In genomic region chr4:86769794-86770193, GRCh38 we compare ENCODE assay signal across 18 cellular contexts.
DNase-seq lines count a peak whose midpoint lies in the region; TF ChIP-seq lines count a peak whose summit lies in the region.
"Had no signal": no experiment of that assay in that cellular context is flagged by ENCODE, and none has a peak within 500 bp of the region (broad histone marks: within the 10 kb centered on the region; RNA-seq: fewer than 3 reads in every experiment).

No MANE protein-coding gene starts in this region.

- H3K4me1 ChIP-seq in A673 (ENCODE audit: insufficient read depth, low read length, poor library complexity, severe bottlenecking) (no peaks in the 10 kb centered on the region), SK-N-SH (ENCODE audit: control insufficient read depth in 1 of 2, insufficient read depth in 2 of 2, low read depth in 1 of 2, low read length in 1 of 2) (no peaks in the 10 kb centered on the region), sigmoid colon (no peaks in the 10 kb centered on the region), osteoblast (ENCODE audit: insufficient read depth, low read length) (no peaks in the 10 kb centered on the region)
- H3K4me1 ChIP-seq: BLaER1 treated with 17β-estradiol and CSF1 and Interleukin-3, amounts not matched to agents 10 nM and 100 nM had no signal

- CTCF ChIA-PET in A673 (lab: Charles Lee): no interaction called here
- CTCF ChIA-PET in SK-N-SH (lab: Yijun Ruan, JAX): interaction anchor here (0.8 kb wide), 1 partner anchor 19 kb away, joined by 3 read pairs; no protein-coding TSS in a partner anchor

- H3F3A ChIP-seq in SK-N-SH (replicated peaks; ENCODE audit: insufficient read depth): no peaks in the 10 kb centered on the region

- POLR2A ChIA-PET in A673 (lab: Charles Lee; ENCODE audit: low non-redundant PET): no interaction called here
- POLR2A ChIA-PET in SK-N-SH (lab: Yijun Ruan, JAX): no interaction called here

- BruUV-seq in A673 (replicated peaks; lab: Mats Ljungman, UMichigan): no TSS peak

- no peak overlapping the region for H3K4me3 ChIP-seq in A673 (ENCODE audit: low read depth, low read length, poor library complexity, severe bottlenecking)
- H3K4me3 ChIP-seq in SK-N-SH (ENCODE audit: low read depth in 2 of 2, low read length in 1 of 2): no peak overlapping the region
- no peak overlapping the region for H3K4me3 ChIP-seq in sigmoid colon
- H3K4me3 ChIP-seq in osteoblast (ENCODE audit: insufficient read depth, low read length): no peak overlapping the region
- H3K4me3 ChIP-seq: BLaER1 treated with 17β-estradiol and CSF1 and Interleukin-3, amounts not matched to agents 10 nM and 100 nM; GM12878 had no signal

- H3K9me3 ChIP-seq in A673 (ENCODE audit: low read depth, low read length, poor library complexity, severe bottlenecking): no peaks in the 10 kb centered on the region
- no peaks in the 10 kb centered on the region for H3K9me3 ChIP-seq in SK-N-SH
- no peaks in the 10 kb centered on the region for H3K9me3 ChIP-seq in sigmoid colon
- H3K9me3 ChIP-seq in osteoblast (ENCODE audit: low read depth, low read length): no peaks in the 10 kb centered on the region
- H3K9me3 ChIP-seq: BLaER1 treated with 17β-estradiol and CSF1 and Interleukin-3, amounts not matched to agents 10 nM and 100 nM had no signal

- intact Hi-C loops in A673 (cut with micrococcal nuclease; ENCODE audit: unreplicated experiment) (no loop called here), sigmoid colon (cut with DNase I) (no loop called here)

- peak; percentile 29 for DNase-seq in NCI-H2107 treated with DMSO at 0.1 percent for 48 hours (lab: John Stamatoyannopoulos, UW; ENCODE audit: unreplicated experiment)
- DNase-seq in NCI-H2107 (lab: John Stamatoyannopoulos, UW): no peak
- peak; percentile 54 for DNase-seq in A673 (ENCODE audit: low spot score)
- DNase-seq in NCI-H146 (lab: John Stamatoyannopoulos, UW): peak; percentile 57
- peak; percentile 52 for DNase-seq in NCI-H69 (lab: John Stamatoyannopoulos, UW)
- DNase-seq in SK-N-SH: no peak
- no peak for DNase-seq in sigmoid colon
- no peak for DNase-seq in osteoblast (ENCODE audit: insufficient read length, low spot score, missing footprints)
- DNase-seq: 8988T; CD8-positive, alpha-beta memory T cell; COR-L47; DMS 273 treated with DMSO at 0.1 percent for 48 hours; DMS53; DND-41; EL; H9 had no signal

- H3K79me2 ChIP-seq in SK-N-SH (ENCODE audit: insufficient read depth): no peaks in the 10 kb centered on the region
- H3K79me2 ChIP-seq in osteoblast (ENCODE audit: insufficient read depth, low read length): no peaks in the 10 kb centered on the region

- no peak for TF ChIP-seq EP300 in SK-N-SH (IDR thresholded peaks at IDR 0.05; ENCODE audit: borderline replicate concordance in 1 of 2, low read depth in 1 of 2, low read length in 1 of 2)
- no peak for TF ChIP-seq EP300 in sigmoid colon (IDR thresholded peaks at IDR 0.05)

- no peak overlapping the region for H3K9ac ChIP-seq in SK-N-SH
- H3K9ac ChIP-seq: BLaER1 treated with 17β-estradiol and CSF1 and Interleukin-3, amounts not matched to agents 10 nM and 100 nM had no signal

- H3K27ac ChIP-seq in A673 (ENCODE audit: low read depth, low read length, poor library complexity, severe bottlenecking) (no peak overlapping the region), SK-N-SH (ENCODE audit: low read depth in 2 of 2, low read length in 1 of 2) (no peak overlapping the region), sigmoid colon (no peak overlapping the region), osteoblast (ENCODE audit: low read depth, low read length) (no peak overlapping the region)
- H3K27ac ChIP-seq: BLaER1 treated with 17β-estradiol and CSF1 and Interleukin-3, amounts not matched to agents 10 nM and 100 nM had no signal

- no peak for TF ChIP-seq POLR2A in sigmoid colon (IDR thresholded peaks at IDR 0.05)

- H3K4me2 ChIP-seq in SK-N-SH (no peak overlapping the region), osteoblast (ENCODE audit: insufficient read depth, low read length) (no peak overlapping the region)
- H3K4me2 ChIP-seq: BLaER1 treated with 17β-estradiol and CSF1 and Interleukin-3, amounts not matched to agents 10 nM and 100 nM had no signal

- WGBS in SK-N-SH (ENCODE audit: low lambda C conversion rate): 99% methylated on average over 4 of the region's 4 CpGs
- WGBS in sigmoid colon, 2 donors: 94 to 99% methylated on average over 4 of the region's 4 CpGs

- TF ChIP-seq CTCF in A673 (conservative IDR thresholded peaks at IDR 0.05; ENCODE audit: low read depth, low read length) (no peak), SK-N-SH (IDR thresholded peaks at IDR 0.05) (no peak), sigmoid colon (IDR thresholded peaks at IDR 0.05) (no peak), osteoblast (IDR thresholded peaks at IDR 0.05; ENCODE audit: extremely low read depth, low read depth, low read length) (no peak)

- H2AFZ ChIP-seq in SK-N-SH (ENCODE audit: low read depth) (no peak overlapping the region), osteoblast (ENCODE audit: low read length) (no peak overlapping the region)

- H4K20me1 ChIP-seq in SK-N-SH (ENCODE audit: insufficient read depth) (no peaks in the 10 kb centered on the region), osteoblast (ENCODE audit: insufficient read depth, low read length) (no peaks in the 10 kb centered on the region)
- H4K20me1 ChIP-seq: BLaER1 treated with 17β-estradiol and CSF1 and Interleukin-3, amounts not matched to agents 10 nM and 100 nM had no signal

- TF ChIP-seq RAD21 in SK-N-SH (IDR thresholded peaks at IDR 0.05; ENCODE audit: low read length): no peak

- no peaks in the 10 kb centered on the region; the same call in 1 of the 2 replicates for H3K9me2 ChIP-seq in SK-N-SH

- H3K27me3 ChIP-seq in A673 (replicated peaks; ENCODE audit: insufficient read depth, low read depth, low read length, poor library complexity): no peaks in the 10 kb centered on the region
- H3K27me3 ChIP-seq in SK-N-SH (ENCODE audit: insufficient read depth): no peaks in the 10 kb centered on the region
- H3K27me3 ChIP-seq in sigmoid colon: no peaks in the 10 kb centered on the region
- no peaks in the 10 kb centered on the region for H3K27me3 ChIP-seq in osteoblast (ENCODE audit: insufficient read depth, low read length)
- H3K27me3 ChIP-seq: BLaER1 treated with 17β-estradiol and CSF1 and Interleukin-3, amounts not matched to agents 10 nM and 100 nM had no signal

- H3K36me3 ChIP-seq in A673 (ENCODE audit: insufficient read depth, low read length, poor library complexity, severe bottlenecking) (peaks cover 86% of the 10 kb centered on the region), SK-N-SH (replicated peaks in 1 of 2; ENCODE audit: control insufficient read depth in 1 of 2, insufficient read depth in 2 of 2, low read length in 1 of 2) (peaks cover 42 to 60% of the 10 kb centered on the region in 2 experiments), sigmoid colon (peaks cover 0 to 70% (median 4%) of the 10 kb centered on the region in 4 donors), osteoblast (ENCODE audit: insufficient read depth, low read length) (peaks cover 25% of the 10 kb centered on the region)
- H3K36me3 ChIP-seq: BLaER1 treated with 17β-estradiol and CSF1 and Interleukin-3, amounts not matched to agents 10 nM and 100 nM had no signal

TF ChIP-seq in SK-N-SH, 30 proteins besides CTCF, POLR2A, EP300 and RAD21:
- TF ChIP-seq NFIC (IDR thresholded peaks at IDR 0.05; ENCODE audit: borderline replicate concordance) (no peak), GABPA (IDR thresholded peaks at IDR 0.05; ENCODE audit: low read depth) (no peak), USF1 (IDR thresholded peaks at IDR 0.05; ENCODE audit: borderline replicate concordance, low read depth) (no peak), TCF12 (IDR thresholded peaks at IDR 0.05) (no peak), MEF2A (IDR thresholded peaks at IDR 0.05; ENCODE audit: borderline replicate concordance, low read depth) (no peak), FOXJ3 (CRISPR knock-in tag; IDR thresholded peaks at IDR 0.05) (no peak), ELF1 (IDR thresholded peaks at IDR 0.05) (no peak), RXRA (IDR thresholded peaks at IDR 0.05; ENCODE audit: borderline replicate concordance, low read depth) (no peak), SIN3A (IDR thresholded peaks at IDR 0.05; ENCODE audit: borderline replicate concordance, low read depth, low read length) (no peak), EZH2phosphoT487 (IDR thresholded peaks at IDR 0.05; ENCODE audit: borderline replicate concordance, low read depth) (no peak), USF2 (IDR thresholded peaks at IDR 0.05; ENCODE audit: borderline replicate concordance, low read depth, low read length) (no peak), MXI1 (IDR thresholded peaks at IDR 0.05; ENCODE audit: low read depth, low read length) (no peak), CHD2 (IDR thresholded peaks at IDR 0.05; ENCODE audit: low read length, partially characterized antibody) (no peak), NRF1 (IDR thresholded peaks at IDR 0.05; ENCODE audit: low read depth, low read length) (no peak), FOSL2 (IDR thresholded peaks at IDR 0.05; ENCODE audit: borderline replicate concordance, low read depth) (no peak), TEAD4 (IDR thresholded peaks at IDR 0.05; ENCODE audit: borderline replicate concordance, insufficient read depth) (no peak)

Comparison
In these comparisons a context has a peak if more than half of its experiments do, and no peak if none do; other contexts are left out.
1. DNase-seq: peak in NCI-H2107 treated with DMSO at 0.1 percent for 48 hours (single experiment), A673 (single experiment), NCI-H146 (single experiment) and NCI-H69 (single experiment); none in NCI-H2107 (single experiment), SK-N-SH (single experiment), sigmoid colon (single experiment) and osteoblast (single experiment).